Comparison of ENCODE assay signal across 1 cellular context in the genomic region with DNA sequence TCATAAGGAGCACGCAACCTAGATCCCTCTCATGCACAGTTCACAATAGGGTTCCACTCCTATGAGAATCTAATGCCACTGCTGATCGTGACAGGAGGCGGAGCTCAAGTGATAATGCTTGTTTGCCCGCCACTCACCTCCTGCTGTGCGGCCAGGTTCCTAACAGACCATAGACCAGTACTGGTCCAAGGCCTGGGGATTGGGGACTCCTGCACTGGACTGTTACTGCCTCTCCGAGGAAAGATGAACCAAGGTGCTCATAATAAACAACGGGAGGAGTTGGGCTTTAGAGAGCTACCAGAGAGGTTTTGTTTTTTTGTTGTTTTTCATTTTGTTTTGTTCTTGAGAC.
TF ChIP-seq lines count a peak whose summit lies in the region.

No MANE protein-coding gene starts in this region.

TF ChIP-seq in HepG2, 621 proteins besides CTCF, POLR2A, EP300 and RAD21 (continued from another document):
- TF ChIP-seq ZNF264 (CRISPR knock-in tag; IDR thresholded peaks at IDR 0.05) (no peak), ZBTB43 (CRISPR knock-in tag; conservative IDR thresholded peaks at IDR 0.05) (no peak), TAF1 (CRISPR knock-in tag; IDR thresholded peaks at IDR 0.05) (no peak), ZNF709 (CRISPR knock-in tag; IDR thresholded peaks at IDR 0.05) (no peak)
